ENCODE assay signal across 19 cellular contexts in genomic region chr18:67476585-67476984, GRCh38.
"Had no signal": no experiment of that assay in that cellular context is flagged by ENCODE, and none has a peak within 500 bp of the region (broad histone marks: within the 10 kb centered on the region; RNA-seq: fewer than 3 reads in every experiment).

No MANE protein-coding gene starts in this region.

- H3K9me3 ChIP-seq: ascending aorta, gastrocnemius medialis, testis, upper lobe of right lung had no signal

- H3K27me3 Mint-ChIP-seq: activated naive CD8-positive, alpha-beta T cell treated with anti-CD3 and anti-CD28 coated beads for 36 hours; memory B cell; stimulated activated naive CD8-positive, alpha-beta T cell treated with anti-CD3 and anti-CD28 coated beads, Interleukin-15, amount 100 ng/mL, for 72 hours had no signal

- H3K36me3 Mint-ChIP-seq: activated naive CD8-positive, alpha-beta T cell treated with anti-CD3 and anti-CD28 coated beads for 36 hours; memory B cell had no signal

- H3K36me3 ChIP-seq: ascending aorta, gastrocnemius medialis, heart right ventricle, upper lobe of right lung had no signal

- H3K27ac ChIP-seq: ascending aorta, gastrocnemius medialis, heart right ventricle, testis, upper lobe of right lung had no signal

- DNase-seq: activated CD4-positive, alpha-beta T cell treated with anti-CD3 and anti-CD28 coated beads for 1 hour; activated CD4-positive, alpha-beta T cell treated with anti-CD3 and anti-CD28 coated beads, Interleukin-2, amount 50 U/mL, for 48 hours; activated gamma-delta T cell treated with Interleukin-2 at 50 U/mL for 16 hours; activated naive CD8-positive, alpha-beta T cell treated with anti-CD3 and anti-CD28 coated beads for 36 hours; activated T-cell treated with anti-CD3 and anti-CD28 coated beads, Interleukin-2, amount 50 U/mL, for 4 hours; central memory CD4-positive, alpha-beta T cell; erythroblast; gastrocnemius medialis; heart right ventricle; islet precursor cell; stimulated activated CD4-positive, alpha-beta T cell treated with anti-CD3 and anti-CD28 coated beads, Interleukin-2, amount 100 ng/mL, for 48 hours; stimulated activated naive CD8-positive, alpha-beta T cell treated with anti-CD3 and anti-CD28 coated beads, Interleukin-15, amount 100 ng/mL, for 72 hours; T-helper 9 cell; testis; upper lobe of right lung had no signal

- H3K4me1 Mint-ChIP-seq: activated naive CD8-positive, alpha-beta T cell treated with anti-CD3 and anti-CD28 coated beads for 36 hours; memory B cell; stimulated activated naive CD8-positive, alpha-beta T cell treated with anti-CD3 and anti-CD28 coated beads, Interleukin-15, amount 100 ng/mL, for 72 hours had no signal

- H3K4me3 Mint-ChIP-seq: activated naive CD8-positive, alpha-beta T cell treated with anti-CD3 and anti-CD28 coated beads for 36 hours; activated T-cell treated with anti-CD3 and anti-CD28 coated beads, Interleukin-2, amount 50 U/mL, for 4 hours; memory B cell; nephron; stimulated activated naive CD8-positive, alpha-beta T cell treated with anti-CD3 and anti-CD28 coated beads, Interleukin-15, amount 100 ng/mL, for 72 hours had no signal

- H3K4me3 ChIP-seq: ascending aorta, gastrocnemius medialis, heart right ventricle, testis, upper lobe of right lung had no signal

- H3K4me1 ChIP-seq: ascending aorta, gastrocnemius medialis, heart right ventricle, testis, upper lobe of right lung had no signal

- H3K27me3 ChIP-seq: ascending aorta, gastrocnemius medialis, heart right ventricle, testis, upper lobe of right lung had no signal

- H3K9me3 Mint-ChIP-seq: activated naive CD8-positive, alpha-beta T cell treated with anti-CD3 and anti-CD28 coated beads for 36 hours; activated T-cell treated with anti-CD3 and anti-CD28 coated beads, Interleukin-2, amount 50 U/mL, for 4 hours; memory B cell; nephron; stimulated activated naive CD8-positive, alpha-beta T cell treated with anti-CD3 and anti-CD28 coated beads, Interleukin-15, amount 100 ng/mL, for 72 hours had no signal

- ATAC-seq: activated T-cell treated with anti-CD3 and anti-CD28 coated beads, Interleukin-2, amount 50 U/mL, for 4 hours; gastrocnemius medialis; heart right ventricle; left lobe of liver; stimulated activated naive CD8-positive, alpha-beta T cell treated with anti-CD3 and anti-CD28 coated beads, Interleukin-15, amount 100 ng/mL, for 72 hours; upper lobe of right lung had no signal

- H3K27ac Mint-ChIP-seq: activated naive CD8-positive, alpha-beta T cell treated with anti-CD3 and anti-CD28 coated beads for 36 hours; memory B cell; nephron; stimulated activated naive CD8-positive, alpha-beta T cell treated with anti-CD3 and anti-CD28 coated beads, Interleukin-15, amount 100 ng/mL, for 72 hours had no signal
